ENCODE assay signal across 8 cellular contexts in the genomic region with DNA sequence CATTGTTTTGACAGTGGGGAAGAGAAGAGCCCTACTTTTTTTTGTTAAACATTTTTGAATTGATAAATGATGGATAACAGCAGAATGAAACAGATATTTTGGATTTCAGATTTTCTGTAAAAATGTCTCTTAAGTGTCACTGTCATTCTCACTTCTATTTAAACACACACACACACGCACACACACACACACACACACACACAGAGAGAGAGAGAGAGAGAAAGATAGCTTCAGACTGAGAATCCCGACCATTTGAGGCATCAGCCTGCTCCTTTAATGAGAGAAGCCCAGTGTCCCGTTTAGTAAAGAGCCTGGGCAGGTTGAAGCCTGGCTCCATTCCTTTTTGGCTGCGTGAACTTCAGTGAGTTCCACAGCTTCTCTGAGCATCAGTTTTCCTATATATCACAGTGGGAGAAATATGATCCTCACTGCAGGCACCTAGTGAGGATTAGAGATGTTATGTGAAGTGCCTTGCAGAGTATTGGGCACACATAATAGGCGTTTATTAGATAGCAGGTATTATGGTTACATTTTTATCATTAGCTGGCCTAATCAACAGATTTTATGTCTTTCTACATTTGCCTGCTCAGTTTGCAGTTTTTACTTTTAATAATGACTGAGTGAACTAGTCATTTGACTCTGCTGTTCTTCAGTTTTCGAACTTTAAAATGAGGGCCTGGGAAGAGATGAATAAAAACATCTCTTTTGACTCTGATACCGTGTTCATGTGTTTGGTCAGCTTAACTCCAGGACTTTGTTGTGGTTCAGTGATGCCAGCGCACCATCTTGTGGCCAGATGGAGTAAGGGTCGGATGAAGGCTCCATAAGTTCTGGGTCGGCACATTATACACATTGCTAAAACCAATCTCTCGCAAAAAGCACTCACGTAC.
DNase-seq lines count a peak whose midpoint lies in the region; ATAC-seq and TF ChIP-seq lines count a peak whose summit lies in the region.

No MANE protein-coding gene starts in this region.

- TF ChIP-seq RAD21 in Ishikawa (IDR thresholded peaks at IDR 0.05; ENCODE audit: low read depth), result peak; percentile 96

- no peaks in the 10 kb centered on the region for H3K9me3 ChIP-seq in DOHH2 (ENCODE audit: control insufficient read depth, insufficient read depth, low read length)
- no peaks in the 10 kb centered on the region for H3K9me3 ChIP-seq in PC-3 (ENCODE audit: low read length)
- no peaks in the 10 kb centered on the region for H3K9me3 ChIP-seq in thyroid gland

- no peak overlapping the region for H3K4me3 ChIP-seq in DOHH2 (ENCODE audit: low read length)
- no peak overlapping the region for H3K4me3 ChIP-seq in PC-3 (ENCODE audit: low read length)
- H3K4me3 ChIP-seq in fibroblast of villous mesenchyme (ENCODE audit: low read depth, low read length), result no peak overlapping the region
- no peak overlapping the region for H3K4me3 ChIP-seq in thyroid gland (replicated peaks in 1 of 3)

- no peaks in the 10 kb centered on the region for H4K20me1 ChIP-seq in DOHH2 (ENCODE audit: control insufficient read depth, insufficient read depth, low read depth, low read length)
- no peaks in the 10 kb centered on the region for H4K20me1 ChIP-seq in PC-3 (ENCODE audit: low read length)

- no peak overlapping the region for H3K4me2 ChIP-seq in DOHH2 (ENCODE audit: low read length)
- no peak overlapping the region for H3K4me2 ChIP-seq in PC-3 (ENCODE audit: low read length)

- H3K36me3 ChIP-seq in DOHH2 (ENCODE audit: control insufficient read depth, low read length) (no peaks in the 10 kb centered on the region), PC-3 (ENCODE audit: low read depth, low read length) (no peaks in the 10 kb centered on the region; the same call in 1 of the 2 replicates), thyroid gland (no peaks in the 10 kb centered on the region)

- H3K9ac ChIP-seq in PC-3 (ENCODE audit: low read length), result no peak overlapping the region

- DNase-seq in PC-3 (peak; percentile 77), fibroblast of villous mesenchyme (ENCODE audit: low read depth) (peak; percentile 84), occipital lobe (lab: John Stamatoyannopoulos, UW) (peak; percentile 60), thyroid gland (peak; percentile 74 to 82)
- DNase-seq in activated T-helper 1 cell treated with anti-CD3 and anti-CD28 coated beads, Interleukin-2, amount 50 U/mL, for 16 hours (ENCODE audit: low read depth in 1 of 2, low spot score in 1 of 2), result peak; percentile 32 to 45

- peaks cover 12% of the 10 kb centered on the region for H3K4me1 ChIP-seq in DOHH2 (ENCODE audit: control insufficient read depth, low read length)
- H3K4me1 ChIP-seq in PC-3 (ENCODE audit: insufficient read depth, low read length), result no peaks in the 10 kb centered on the region
- H3K4me1 ChIP-seq in thyroid gland, result peaks cover 0 to 6% of the 10 kb centered on the region in 2 donors

- POLR2A ChIA-PET in PC-3 (lab: Charles Lee; ENCODE audit: unreplicated experiment), result interaction anchor here (0.6 kb wide), 1 partner anchor 652 kb away, joined by 4 read pairs; no protein-coding TSS in a partner anchor

- H3K27ac ChIP-seq in DOHH2 (ENCODE audit: low read depth, low read length) (no peak overlapping the region), PC-3 (ENCODE audit: low read length) (no peak overlapping the region), thyroid gland (no peak overlapping the region)

- H3K27me3 ChIP-seq in DOHH2 (ENCODE audit: control insufficient read depth, low read length), result no peaks in the 10 kb centered on the region
- H3K27me3 ChIP-seq in PC-3 (ENCODE audit: low read length), result no peaks in the 10 kb centered on the region
- no peaks in the 10 kb centered on the region for H3K27me3 ChIP-seq in thyroid gland

- H3K79me2 ChIP-seq in DOHH2 (ENCODE audit: control insufficient read depth, low read length) (no peaks in the 10 kb centered on the region), PC-3 (ENCODE audit: low read length) (no peaks in the 10 kb centered on the region)

- H3K9me2 ChIP-seq in DOHH2 (replicated peaks; ENCODE audit: control insufficient read depth, low read length) (no peaks in the 10 kb centered on the region), PC-3 (replicated peaks; ENCODE audit: low read length) (no peaks in the 10 kb centered on the region)

- TF ChIP-seq EP300 in Ishikawa (IDR thresholded peaks at IDR 0.05; ENCODE audit: borderline replicate concordance), result no peak

- H3F3A ChIP-seq in DOHH2 (ENCODE audit: control insufficient read depth, insufficient read depth) (peaks cover 2% of the 10 kb centered on the region; the same call in 1 of the 2 replicates), PC-3 (ENCODE audit: low read length, unreplicated experiment) (no peaks in the 10 kb centered on the region)

- TF ChIP-seq POLR2A in thyroid gland (IDR thresholded peaks at IDR 0.05), result no peak

- intact Hi-C loops in PC-3 (cut with micrococcal nuclease), result loop anchor here (1.0 to 10.0 kb wide), 7 partner anchors 104 to 651 kb away; a partner anchor contains a TSS
- intact Hi-C loops in thyroid gland (cut with DNase I), result loop anchor here (10.0 kb wide), 2 partner anchors 184 to 406 kb away; no protein-coding TSS in a partner anchor

- CTCF ChIA-PET in PC-3 (lab: Charles Lee), result interaction anchor here (0.5 to 1.2 kb wide), 5 partner anchors 27 to 425 kb away, joined by 3 to 6 read pairs (median 4); a partner anchor contains a TSS

- H2AFZ ChIP-seq in PC-3 (ENCODE audit: low read length), result peak overlapping the region; percentile 46; the same call in 1 of the 2 replicates

- WGBS in thyroid gland, 2 donors, result 21 to 25% methylated on average over 12 of the region's 12 CpGs

- BruUV-seq in PC-3 (replicated peaks; lab: Mats Ljungman, UMichigan), result no TSS peak

- TF ChIP-seq CTCF in DOHH2 (IDR thresholded peaks at IDR 0.05; ENCODE audit: low read depth, low read length, poor library complexity, severe bottlenecking), result peak; percentile 84
- peak; percentile 94 for TF ChIP-seq CTCF in PC-3 (conservative IDR thresholded peaks at IDR 0.05; ENCODE audit: low read depth, low read length)
- TF ChIP-seq CTCF in fibroblast of villous mesenchyme (IDR thresholded peaks at IDR 0.05; ENCODE audit: insufficient read depth, low read depth, low read length), result peak; percentile 94
- TF ChIP-seq CTCF in thyroid gland (IDR thresholded peaks at IDR 0.05), result peak; percentile 66 to 90 (median 83)

- peak; percentile 88 for ATAC-seq in GM21717 (IDR thresholded peaks at IDR 0.05; ENCODE audit: unreplicated experiment)
- peak; percentile 95 for ATAC-seq in PC-3

TF ChIP-seq in Ishikawa, 13 proteins besides CTCF, POLR2A, EP300 and RAD21:
- TF ChIP-seq, protein P1, sequence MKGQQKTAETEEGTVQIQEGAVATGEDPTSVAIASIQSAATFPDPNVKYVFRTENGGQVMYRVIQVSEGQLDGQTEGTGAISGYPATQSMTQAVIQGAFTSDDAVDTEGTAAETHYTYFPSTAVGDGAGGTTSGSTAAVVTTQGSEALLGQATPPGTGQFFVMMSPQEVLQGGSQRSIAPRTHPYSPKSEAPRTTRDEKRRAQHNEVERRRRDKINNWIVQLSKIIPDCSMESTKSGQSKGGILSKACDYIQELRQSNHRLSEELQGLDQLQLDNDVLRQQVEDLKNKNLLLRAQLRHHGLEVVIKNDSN (IDR thresholded peaks at IDR 0.05), result no peak
- TF ChIP-seq TEAD4 (IDR thresholded peaks at IDR 0.05) (no peak), ZBTB7A (IDR thresholded peaks at IDR 0.05; ENCODE audit: low read depth) (no peak), CREB1 (IDR thresholded peaks at IDR 0.05; ENCODE audit: low read depth) (no peak), CEBPB (IDR thresholded peaks at IDR 0.05) (no peak), EGR1 (IDR thresholded peaks at IDR 0.05) (no peak)
- TF ChIP-seq, protein P2, sequence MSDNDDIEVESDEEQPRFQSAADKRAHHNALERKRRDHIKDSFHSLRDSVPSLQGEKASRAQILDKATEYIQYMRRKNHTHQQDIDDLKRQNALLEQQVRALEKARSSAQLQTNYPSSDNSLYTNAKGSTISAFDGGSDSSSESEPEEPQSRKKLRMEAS (IDR thresholded peaks at IDR 0.05), result peak; percentile 23; the same call in 1 of the 2 replicates
